In the genomic region with DNA sequence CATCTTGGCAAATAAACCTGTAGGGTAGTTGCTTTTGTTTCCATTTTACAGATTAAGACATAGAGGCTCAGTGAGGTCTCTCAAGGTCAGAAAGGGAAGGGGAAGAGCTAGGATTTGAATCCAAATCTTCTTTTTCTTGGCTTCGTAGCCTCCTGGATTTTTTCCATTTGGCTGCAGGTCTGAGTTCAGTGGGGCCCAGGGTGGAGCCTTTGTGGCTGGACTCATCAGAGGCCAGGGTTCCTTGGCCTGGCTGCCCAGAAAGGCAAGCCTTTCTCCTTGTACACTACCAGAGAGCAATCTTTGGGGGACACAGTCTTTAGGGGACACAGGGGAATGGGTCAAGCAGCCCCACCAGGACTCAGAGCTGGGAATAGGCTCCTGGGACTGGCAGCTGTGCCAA, we compare ENCODE assay signal across 2 cellular contexts.
TF ChIP-seq lines count a peak whose summit lies in the region.

No MANE protein-coding gene starts in this region.

TF ChIP-seq in SK-N-SH, 30 proteins besides CTCF, POLR2A, EP300 and RAD21 (continued from another document):
- no peak for TF ChIP-seq REST (IDR thresholded peaks at IDR 0.05; ENCODE audit: low read depth, low read length)
- no peak for TF ChIP-seq CHD2 (IDR thresholded peaks at IDR 0.05; ENCODE audit: low read length, partially characterized antibody)
- TF ChIP-seq SMC3 (IDR thresholded peaks at IDR 0.05; ENCODE audit: low read depth, low read length): no peak

TF ChIP-seq in SK-N-SH treated with all-trans-retinoic acid at 6 μM for 48 hours, 23 proteins besides CTCF, POLR2A, EP300 and RAD21 (continued from another document):
- TF ChIP-seq, protein P1, sequence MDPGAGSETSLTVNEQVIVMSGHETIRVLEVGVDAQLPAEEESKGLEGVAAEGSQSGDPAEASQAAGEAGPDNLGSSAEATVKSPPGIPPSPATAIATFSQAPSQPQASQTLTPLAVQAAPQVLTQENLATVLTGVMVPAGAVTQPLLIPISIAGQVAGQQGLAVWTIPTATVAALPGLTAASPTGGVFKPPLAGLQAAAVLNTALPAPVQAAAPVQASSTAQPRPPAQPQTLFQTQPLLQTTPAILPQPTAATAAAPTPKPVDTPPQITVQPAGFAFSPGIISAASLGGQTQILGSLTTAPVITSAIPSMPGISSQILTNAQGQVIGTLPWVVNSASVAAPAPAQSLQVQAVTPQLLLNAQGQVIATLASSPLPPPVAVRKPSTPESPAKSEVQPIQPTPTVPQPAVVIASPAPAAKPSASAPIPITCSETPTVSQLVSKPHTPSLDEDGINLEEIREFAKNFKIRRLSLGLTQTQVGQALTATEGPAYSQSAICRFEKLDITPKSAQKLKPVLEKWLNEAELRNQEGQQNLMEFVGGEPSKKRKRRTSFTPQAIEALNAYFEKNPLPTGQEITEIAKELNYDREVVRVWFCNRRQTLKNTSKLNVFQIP (CRISPR knock-in tag; IDR thresholded peaks at IDR 0.05; ENCODE audit: borderline replicate concordance, low read depth): no peak
- TF ChIP-seq CSDC2 (CRISPR knock-in tag; IDR thresholded peaks at IDR 0.05) (no peak), TSHZ2 (CRISPR knock-in tag; IDR thresholded peaks at IDR 0.05) (no peak), RARB (CRISPR knock-in tag; IDR thresholded peaks at IDR 0.05) (no peak), PPARA (CRISPR knock-in tag; IDR thresholded peaks at IDR 0.05; ENCODE audit: borderline replicate concordance) (no peak), ISL1 (CRISPR knock-in tag; IDR thresholded peaks at IDR 0.05) (no peak), ZC3H10 (CRISPR knock-in tag; IDR thresholded peaks at IDR 0.05) (no peak), ESRRG (CRISPR knock-in tag; IDR thresholded peaks at IDR 0.05) (no peak)
- TF ChIP-seq, protein P2, sequence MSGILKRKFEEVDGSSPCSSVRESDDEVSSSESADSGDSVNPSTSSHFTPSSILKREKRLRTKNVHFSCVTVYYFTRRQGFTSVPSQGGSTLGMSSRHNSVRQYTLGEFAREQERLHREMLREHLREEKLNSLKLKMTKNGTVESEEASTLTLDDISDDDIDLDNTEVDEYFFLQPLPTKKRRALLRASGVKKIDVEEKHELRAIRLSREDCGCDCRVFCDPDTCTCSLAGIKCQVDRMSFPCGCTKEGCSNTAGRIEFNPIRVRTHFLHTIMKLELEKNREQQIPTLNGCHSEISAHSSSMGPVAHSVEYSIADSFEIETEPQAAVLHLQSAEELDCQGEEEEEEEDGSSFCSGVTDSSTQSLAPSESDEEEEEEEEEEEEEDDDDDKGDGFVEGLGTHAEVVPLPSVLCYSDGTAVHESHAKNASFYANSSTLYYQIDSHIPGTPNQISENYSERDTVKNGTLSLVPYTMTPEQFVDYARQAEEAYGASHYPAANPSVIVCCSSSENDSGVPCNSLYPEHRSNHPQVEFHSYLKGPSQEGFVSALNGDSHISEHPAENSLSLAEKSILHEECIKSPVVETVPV (CRISPR knock-in tag; IDR thresholded peaks at IDR 0.05): no peak
